ENCODE assay signal across 9 cellular contexts in genomic region chr12:108722992-108723766, GRCh38. TPM values are rescaled to one million over a fixed set of nuclear protein-coding genes. Genes with fewer than 3 reads are reported as not detected.
DNase-seq lines count a peak whose midpoint lies in the region; FAIRE-seq and TF ChIP-seq lines count a peak whose summit lies in the region.
"Had no signal": no experiment of that assay in that cellular context is flagged by ENCODE, and none has a peak within 500 bp of the region (broad histone marks: within the 10 kb centered on the region; RNA-seq: fewer than 3 reads in every experiment).

No MANE protein-coding gene starts in this region.

- no TSS peak for BruUV-seq in mammary epithelial cell (replicated peaks; lab: Mats Ljungman, UMichigan)

- peaks cover 54% of the 10 kb centered on the region for H3K4me1 ChIP-seq in HUES64 (ENCODE audit: insufficient read depth, low read length)
- peaks cover 60% of the 10 kb centered on the region for H3K4me1 ChIP-seq in mammary epithelial cell (ENCODE audit: insufficient read depth, low read length)

- in situ Hi-C loops in mammary epithelial cell (cut with MboI; ENCODE audit: low sequenced_read_pairs in 2 of 2): no loop called here

- DNase-seq in AG08395 (ENCODE audit: low spot score): peak; percentile 73
- DNase-seq in mammary epithelial cell: peak; percentile 75
- DNase-seq in midbrain (lab: John Stamatoyannopoulos, UW): peak; percentile 17
- DNase-seq in NK-92 (lab: John Stamatoyannopoulos, UW; ENCODE audit: unreplicated experiment): no peak
- no peak for DNase-seq in stimulated activated naive CD4-positive, alpha-beta T cell treated with Interleukin-2 at 50 U/mL for 16 hours (lab: John Stamatoyannopoulos, UW)
- DNase-seq in ecto neural progenitor cell (ENCODE audit: low spot score): no peak
- no peak for DNase-seq in D721Med (ENCODE audit: insufficient read length, low spot score)
- DNase-seq: SHP77 had no signal

- TF ChIP-seq CTCF in mammary epithelial cell (conservative IDR thresholded peaks at IDR 0.05 in 1 of 2, IDR thresholded peaks at IDR 0.05 in 1 of 2; ENCODE audit: extremely low read depth in 1 of 2, insufficient read depth in 1 of 2, low read depth in 1 of 2, low read length in 2 of 2) (no peak), D721Med (IDR thresholded peaks at IDR 0.05; ENCODE audit: insufficient read depth, missing control alignments) (no peak)

- H2AFZ ChIP-seq in mammary epithelial cell (ENCODE audit: low read depth, low read length): no peak overlapping the region

- no peak for FAIRE-seq in D721Med (lab: Jason Lieb, UNC)

- peak overlapping the region; percentile 60 for H3K4me2 ChIP-seq in mammary epithelial cell (ENCODE audit: insufficient read depth, low read depth, low read length)

- H3K9me3 ChIP-seq in HUES64 (ENCODE audit: insufficient read depth, low read depth, low read length) (no peaks in the 10 kb centered on the region), mammary epithelial cell (replicated peaks; ENCODE audit: insufficient read depth, low read length) (no peaks in the 10 kb centered on the region)

- H3K9ac ChIP-seq in HUES64 (ENCODE audit: low read depth, low read length) (peak overlapping the region; percentile 8; the same call in 1 of the 2 replicates), mammary epithelial cell (ENCODE audit: insufficient read depth, low read length) (peak overlapping the region; percentile 57)

- H3K27me3 ChIP-seq in HUES64 (ENCODE audit: insufficient read depth, low read length): no peaks in the 10 kb centered on the region
- no peaks in the 10 kb centered on the region for H3K27me3 ChIP-seq in mammary epithelial cell (ENCODE audit: insufficient read depth, low read length)

- intact Hi-C loops in mammary epithelial cell (cut with micrococcal nuclease): no loop called here

- dilution Hi-C loops in mammary epithelial cell (cut with HindIII; ENCODE audit: low sequenced_read_pairs): loop anchor here (10.0 kb wide), 1 partner anchor 58 kb away; no protein-coding TSS in a partner anchor

- H3K27ac ChIP-seq in HUES64 (ENCODE audit: low read depth, low read length): no peak overlapping the region; the same call in 1 of the 2 replicates
- peak overlapping the region; percentile 85 for H3K27ac ChIP-seq in mammary epithelial cell (ENCODE audit: insufficient read depth, low read depth, low read length)

- CTCF ChIA-PET in mammary epithelial cell (lab: Charles Lee; ENCODE audit: low non-redundant PET): no interaction called here

- H4K20me1 ChIP-seq in mammary epithelial cell (ENCODE audit: insufficient read depth, low read length): peaks cover 2% of the 10 kb centered on the region

- 83% methylated on average over 5 of the region's 5 CpGs for WGBS in HUES64
- WGBS in mammary epithelial cell (ENCODE audit: low coverage, missing lambda C conversion rate): 6% methylated on average over 5 of the region's 5 CpGs

- H3K79me2 ChIP-seq in mammary epithelial cell (ENCODE audit: insufficient read depth, low read length): peaks cover 99% of the 10 kb centered on the region

- H3K36me3 ChIP-seq in HUES64 (ENCODE audit: insufficient read depth, low read length) (no peaks in the 10 kb centered on the region), mammary epithelial cell (ENCODE audit: insufficient read depth, low read length) (peaks cover 3% of the 10 kb centered on the region)

- H3K4me3 ChIP-seq in HUES64 (ENCODE audit: low read length) (no peak overlapping the region), mammary epithelial cell (replicated peaks in 1 of 3; ENCODE audit: insufficient read depth in 1 of 3, low read depth in 2 of 3, low read length in 3 of 3) (no peak overlapping the region)

RNA-seq across cellular contexts. Expression of gene CORO1C, which starts 8.1 kb away (rescaled TPM):
- polyA plus RNA-seq in HUES64 (2013, experiment 1 of 2): 74.6 TPM
- 80.3 TPM for polyA plus RNA-seq in HUES64 (2013, experiment 2 of 2)
- 100 to 1,000 TPM; 173 to 245 TPM for total RNA-seq in mammary epithelial cell
- 188 TPM for polyA plus RNA-seq in mammary epithelial cell
- 790 TPM for polyA minus RNA-seq in mammary epithelial cell

Comparison
In these comparisons a context has a peak if more than half of its experiments do, and no peak if none do; other contexts are left out.
1. DNase-seq: peak in AG08395 (single experiment), mammary epithelial cell (single experiment) and midbrain (single experiment); none in NK-92 (single experiment), stimulated activated naive CD4-positive, alpha-beta T cell treated with Interleukin-2 at 50 U/mL for 16 hours (single experiment), ecto neural progenitor cell (single experiment) and D721Med (single experiment).